Comparison of ENCODE assay signal across 8 cellular contexts in genomic region chr11:123064268-123064657, GRCh38. TPM values are rescaled to one million over a fixed set of nuclear protein-coding genes. Genes with fewer than 3 reads are reported as not detected.
A peak's percentile ranks its signal among the peaks of the same experiment; 100 is the strongest.
DNase-seq lines count a peak whose midpoint lies in the region; ATAC-seq and TF ChIP-seq lines count a peak whose summit lies in the region.

No MANE protein-coding gene starts in this region.

- H3K4me1 Mint-ChIP-seq in CD8-positive, alpha-beta T cell (ENCODE audit: low read depth) = peaks cover 54% of the 10 kb centered on the region

- H3K4me2 ChIP-seq in osteoblast (ENCODE audit: insufficient read depth, low read length) = peak overlapping the region; percentile 91

- peaks cover 38% of the 10 kb centered on the region for H3K4me1 ChIP-seq in CD8-positive, alpha-beta T cell (ENCODE audit: insufficient read depth, low read length)
- peaks cover 10% of the 10 kb centered on the region for H3K4me1 ChIP-seq in endocrine pancreas (ENCODE audit: control insufficient read depth, insufficient read depth, low read length)
- peaks cover 42% of the 10 kb centered on the region for H3K4me1 ChIP-seq in osteoblast (ENCODE audit: insufficient read depth, low read length)

- H3K27me3 Mint-ChIP-seq in CD8-positive, alpha-beta T cell (ENCODE audit: low read depth) = no peaks in the 10 kb centered on the region

- POLR2A ChIA-PET in CD8-positive, alpha-beta T cell (lab: Charles Lee) = interaction anchor here (1.5 to 9.0 kb wide), 4 partner anchors 7 to 38 kb away, joined by 5 to 85 read pairs (median 40); no protein-coding TSS in a partner anchor

- ATAC-seq in CD8-positive, alpha-beta T cell = no peak
- ATAC-seq in GM18858 (IDR thresholded peaks at IDR 0.05; ENCODE audit: unreplicated experiment) (no peak), GM19328 (IDR thresholded peaks at IDR 0.05; ENCODE audit: unreplicated experiment) (no peak), omental fat pad (ENCODE audit: low FRiP score) (no peak)

- no peak overlapping the region for H2AFZ ChIP-seq in osteoblast (ENCODE audit: low read length)

- DNase-seq in CD8-positive, alpha-beta T cell = no peak
- DNase-seq in NB4 (ENCODE audit: low read depth) = no peak
- DNase-seq in osteoblast (ENCODE audit: insufficient read length, low spot score, missing footprints) = peak; percentile 65
- DNase-seq in omental fat pad (ENCODE audit: low spot score) = no peak
- no peak for DNase-seq in D341Med (ENCODE audit: low spot score)

- H3K9me3 ChIP-seq in CD8-positive, alpha-beta T cell (ENCODE audit: low read length) = no peaks in the 10 kb centered on the region
- H3K9me3 ChIP-seq in endocrine pancreas (ENCODE audit: control insufficient read depth, low read length) (no peaks in the 10 kb centered on the region), osteoblast (ENCODE audit: low read depth, low read length) (no peaks in the 10 kb centered on the region)

- H3K27me3 ChIP-seq in CD8-positive, alpha-beta T cell (ENCODE audit: insufficient read depth, low read length) = no peaks in the 10 kb centered on the region
- H3K27me3 ChIP-seq in endocrine pancreas (ENCODE audit: control insufficient read depth, insufficient read depth, low read length) (no peaks in the 10 kb centered on the region), osteoblast (ENCODE audit: insufficient read depth, low read length) (no peaks in the 10 kb centered on the region)

- peak overlapping the region; percentile 97 for H3K4me3 Mint-ChIP-seq in CD8-positive, alpha-beta T cell

- no peak for TF ChIP-seq POLR2A in NB4 (IDR thresholded peaks at IDR 0.05; ENCODE audit: extremely low read depth, insufficient read length)

- H3K9me3 Mint-ChIP-seq in CD8-positive, alpha-beta T cell = no peaks in the 10 kb centered on the region

- intact Hi-C loops in CD8-positive, alpha-beta T cell (cut with DNase I, micrococcal nuclease) = loop anchor here (5.0 to 10.0 kb wide), 7 partner anchors 212 to 1772 kb away; partner anchors contain the start of genes SC5D (in 2 of the 2), ZNF202 (in 2 of the 2) and GRAMD1B (in 1 of the 2)

- peaks cover 35% of the 10 kb centered on the region for H3K36me3 Mint-ChIP-seq in CD8-positive, alpha-beta T cell

- H3K9ac ChIP-seq in endocrine pancreas (ENCODE audit: control insufficient read depth, insufficient read depth, low read length) = no peak overlapping the region

- CTCF ChIA-PET in CD8-positive, alpha-beta T cell (lab: Charles Lee) = interaction anchor here (1.0 to 3.3 kb wide), 5 partner anchors 9 to 38 kb away, joined by 3 to 13 read pairs (median 6); no protein-coding TSS in a partner anchor

- H3K27ac ChIP-seq in CD8-positive, alpha-beta T cell (ENCODE audit: low read depth, low read length) = peak overlapping the region; percentile 87
- H3K27ac ChIP-seq in osteoblast (ENCODE audit: low read depth, low read length) = peak overlapping the region; percentile 94

- H3K27ac Mint-ChIP-seq in CD8-positive, alpha-beta T cell = peak overlapping the region; percentile 97

- peak overlapping the region; percentile 70 for H3K4me3 ChIP-seq in CD8-positive, alpha-beta T cell (ENCODE audit: low read depth, low read length)
- H3K4me3 ChIP-seq in NB4 (ENCODE audit: low read depth, low read length) (peak overlapping the region; percentile 85), endocrine pancreas (ENCODE audit: control insufficient read depth, insufficient read depth, low read length) (peak overlapping the region; percentile 93), osteoblast (ENCODE audit: insufficient read depth, low read length) (peak overlapping the region; percentile 97)

- H3K36me3 ChIP-seq in CD8-positive, alpha-beta T cell (ENCODE audit: insufficient read depth, low read length) = peaks cover 20% of the 10 kb centered on the region
- H3K36me3 ChIP-seq in endocrine pancreas (ENCODE audit: control insufficient read depth, insufficient read depth, low read length) = peaks cover 9% of the 10 kb centered on the region
- peaks cover 30% of the 10 kb centered on the region for H3K36me3 ChIP-seq in osteoblast (ENCODE audit: insufficient read depth, low read length)

- H4K20me1 ChIP-seq in osteoblast (ENCODE audit: insufficient read depth, low read length) = peaks cover 27% of the 10 kb centered on the region

- TF ChIP-seq CTCF in CD8-positive, alpha-beta T cell (IDR thresholded peaks at IDR 0.05) = no peak
- no peak for TF ChIP-seq CTCF in NB4 (IDR thresholded peaks at IDR 0.05; ENCODE audit: low read depth, low read length)
- no peak for TF ChIP-seq CTCF in osteoblast (IDR thresholded peaks at IDR 0.05; ENCODE audit: extremely low read depth, low read depth, low read length)
- no peak for TF ChIP-seq CTCF in omental fat pad (IDR thresholded peaks at IDR 0.05)

- H3K79me2 ChIP-seq in osteoblast (ENCODE audit: insufficient read depth, low read length) = peaks cover 27% of the 10 kb centered on the region

RNA-seq across cellular contexts. Expression of gene HSPA8, which starts 2.3 kb away (rescaled TPM):
- 100 to 1,000 TPM; 748 to 798 TPM for total RNA-seq in CD8-positive, alpha-beta T cell
- total RNA-seq in osteoblast (2,226 and 2,227 TPM in 2 replicates), omental fat pad (1,000 to 10,000 TPM in 2 of 4 donors, 100 to 1,000 TPM in 2; 751 to 1,858 (median 1,218) TPM)
